ENCODE assay signal across 8 cellular contexts in genomic region chr19:15431396-15432017, GRCh38. TPM values are rescaled to one million over a fixed set of nuclear protein-coding genes. Genes with fewer than 3 reads are reported as not detected.
DNase-seq lines count a peak whose midpoint lies in the region; ATAC-seq and FAIRE-seq lines count a peak whose summit lies in the region.

No MANE protein-coding gene starts in this region.

- DNase-seq in HTR-8/SVneo (ENCODE audit: insufficient read length, low spot score) (no peak), NCI-H526 (lab: John Stamatoyannopoulos, UW) (no peak), DMS153 treated with DMSO at 0.1 percent for 48 hours (lab: John Stamatoyannopoulos, UW; ENCODE audit: unreplicated experiment) (no peak)
- DNase-seq in stimulated activated naive B cell treated with anti-CD40 and anti-IgM and Interleukin-4, amounts not matched to agents 10 μg/mL and 1 μg/mL and 100 μg/mL, for 72 hours: no peak

- H3K36me3 ChIP-seq in iPS-18a (ENCODE audit: control insufficient read depth, low read depth, low read length): peaks cover 9% of the 10 kb centered on the region

- no peaks in the 10 kb centered on the region for H3K27me3 ChIP-seq in iPS-18a (ENCODE audit: control insufficient read depth, insufficient read depth, low read length)

- H3K4me1 Mint-ChIP-seq in activated T-helper 17 cell treated with anti-CD3 and anti-CD28 coated beads, Interleukin-2, amount 50 U/mL, for 72 hours: peaks cover 20% of the 10 kb centered on the region
- peaks cover 21 to 46% of the 10 kb centered on the region in 2 donors for H3K4me1 Mint-ChIP-seq in stimulated activated naive B cell treated with anti-CD40 and anti-IgM and Interleukin-4, amounts not matched to agents 10 μg/mL and 1 μg/mL and 100 μg/mL, for 72 hours

- peak overlapping the region; percentile 79 for H3K9ac ChIP-seq in iPS-18a (ENCODE audit: low read length)

- H3K36me3 Mint-ChIP-seq in activated T-helper 17 cell treated with anti-CD3 and anti-CD28 coated beads, Interleukin-2, amount 50 U/mL, for 72 hours (ENCODE audit: low read depth): peaks cover 32% of the 10 kb centered on the region
- peaks cover 14 to 25% of the 10 kb centered on the region in 2 donors for H3K36me3 Mint-ChIP-seq in stimulated activated naive B cell treated with anti-CD40 and anti-IgM and Interleukin-4, amounts not matched to agents 10 μg/mL and 1 μg/mL and 100 μg/mL, for 72 hours

- H3K27ac Mint-ChIP-seq in activated T-helper 17 cell treated with anti-CD3 and anti-CD28 coated beads, Interleukin-2, amount 50 U/mL, for 72 hours: peak overlapping the region; percentile 96
- peak overlapping the region; percentile 98 for H3K27ac Mint-ChIP-seq in stimulated activated naive B cell treated with anti-CD40 and anti-IgM and Interleukin-4, amounts not matched to agents 10 μg/mL and 1 μg/mL and 100 μg/mL, for 72 hours

- FAIRE-seq in HTR-8/SVneo (lab: Jason Lieb, UNC): peak; percentile 31

- H3K4me3 ChIP-seq in iPS-18a (ENCODE audit: low read length): peak overlapping the region; percentile 83

- H3K4me3 Mint-ChIP-seq in activated T-helper 17 cell treated with anti-CD3 and anti-CD28 coated beads, Interleukin-2, amount 50 U/mL, for 72 hours: peak overlapping the region; percentile 92
- H3K4me3 Mint-ChIP-seq in stimulated activated naive B cell treated with anti-CD40 and anti-IgM and Interleukin-4, amounts not matched to agents 10 μg/mL and 1 μg/mL and 100 μg/mL, for 72 hours: peak overlapping the region; percentile 95 to 97

- H3K27me3 Mint-ChIP-seq in activated T-helper 17 cell treated with anti-CD3 and anti-CD28 coated beads, Interleukin-2, amount 50 U/mL, for 72 hours: no peaks in the 10 kb centered on the region
- H3K27me3 Mint-ChIP-seq in stimulated activated naive B cell treated with anti-CD40 and anti-IgM and Interleukin-4, amounts not matched to agents 10 μg/mL and 1 μg/mL and 100 μg/mL, for 72 hours: no peaks in the 10 kb centered on the region

- H3K27ac ChIP-seq in iPS-18a (ENCODE audit: low read length): no peak overlapping the region

- H3K9me3 ChIP-seq in iPS-18a (ENCODE audit: control insufficient read depth, low read depth, low read length): no peaks in the 10 kb centered on the region

- ATAC-seq in activated T-helper 17 cell treated with anti-CD3 and anti-CD28 coated beads, Interleukin-2, amount 50 U/mL, for 72 hours (replicated peaks): no peak
- ATAC-seq in stimulated activated naive B cell treated with anti-CD40 and anti-IgM and Interleukin-4, amounts not matched to agents 10 μg/mL and 1 μg/mL and 100 μg/mL, for 72 hours (replicated peaks): no peak
- ATAC-seq in GM21367 (IDR thresholded peaks at IDR 0.05; ENCODE audit: unreplicated experiment) (no peak), GM21825 (IDR thresholded peaks at IDR 0.05; ENCODE audit: unreplicated experiment) (no peak)

- H3K9me3 Mint-ChIP-seq in activated T-helper 17 cell treated with anti-CD3 and anti-CD28 coated beads, Interleukin-2, amount 50 U/mL, for 72 hours: no peaks in the 10 kb centered on the region
- H3K9me3 Mint-ChIP-seq in stimulated activated naive B cell treated with anti-CD40 and anti-IgM and Interleukin-4, amounts not matched to agents 10 μg/mL and 1 μg/mL and 100 μg/mL, for 72 hours: no peaks in the 10 kb centered on the region

- peaks cover 3% of the 10 kb centered on the region for H3K4me1 ChIP-seq in iPS-18a (ENCODE audit: control insufficient read depth, low read depth, low read length)

RNA-seq across cellular contexts. Expression of gene AKAP8L, which starts 12.7 kb away (rescaled TPM):
- 10 to 100 TPM; 64.8 to 68.4 TPM for total RNA-seq in activated T-helper 17 cell treated with anti-CD3 and anti-CD28 coated beads, Interleukin-2, amount 50 U/mL, for 72 hours

RNA-seq across cellular contexts. Expression of gene WIZ, which starts 18.2 kb away (rescaled TPM):
- total RNA-seq in activated T-helper 17 cell treated with anti-CD3 and anti-CD28 coated beads, Interleukin-2, amount 50 U/mL, for 72 hours: 10 to 100 TPM; 27.7 to 30.0 TPM

RNA-seq across cellular contexts. Expression of gene RASAL3, which starts 32.8 kb away (rescaled TPM):
- 100 to 1,000 TPM; 126 to 134 TPM for total RNA-seq in activated T-helper 17 cell treated with anti-CD3 and anti-CD28 coated beads, Interleukin-2, amount 50 U/mL, for 72 hours

RNA-seq across cellular contexts. Expression of gene PGLYRP2, which starts 47.8 kb away (rescaled TPM):
- total RNA-seq in activated T-helper 17 cell treated with anti-CD3 and anti-CD28 coated beads, Interleukin-2, amount 50 U/mL, for 72 hours: under 1 TPM in 1 of 2 donors, not detected in 1; 0.11 TPM

RNA-seq across cellular contexts. Expression of gene AKAP8, which starts 51.9 kb away (rescaled TPM):
- 10 to 100 TPM; 48.5 to 62.5 TPM for total RNA-seq in activated T-helper 17 cell treated with anti-CD3 and anti-CD28 coated beads, Interleukin-2, amount 50 U/mL, for 72 hours
